In the genomic region with DNA sequence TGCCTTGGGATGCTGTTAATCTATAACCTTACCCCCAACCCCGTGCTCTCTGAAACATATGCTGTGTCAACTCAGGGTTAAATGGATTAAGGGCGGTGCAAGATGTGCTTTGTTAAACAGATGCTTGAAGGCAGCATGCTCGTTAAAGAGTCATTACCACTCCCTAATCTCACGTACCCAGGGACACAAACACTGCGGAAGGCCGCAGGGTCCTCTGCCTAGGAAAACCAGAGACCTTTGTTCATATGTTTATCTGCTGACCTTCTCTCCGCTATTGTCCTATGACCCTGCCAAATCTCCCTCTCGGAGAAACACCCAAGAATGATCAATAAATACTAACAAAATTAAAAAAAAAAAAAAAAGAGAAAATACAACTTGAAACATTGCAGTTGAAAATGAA, we compare ENCODE assay signal across 6 cellular contexts. TPM values are rescaled to one million over a fixed set of nuclear protein-coding genes. Genes with fewer than 3 reads are reported as not detected.
DNase-seq lines count a peak whose midpoint lies in the region; ATAC-seq and TF ChIP-seq lines count a peak whose summit lies in the region.
"Not testable (repeated sequence)": the region's sequence is repeated elsewhere in the genome, so short reads cannot be mapped to it uniquely, and the experiment has no call there.

No MANE protein-coding gene starts in this region.

- not testable (repeated sequence) for ATAC-seq in left lobe of liver; stimulated activated naive CD8-positive, alpha-beta T cell treated with anti-CD3 and anti-CD28 coated beads, Interleukin-15, amount 100 ng/mL, for 72 hours

- H3K27me3 ChIP-seq in WERI-Rb-1 (ENCODE audit: insufficient read depth, low read depth, severe bottlenecking), result not testable (repeated sequence)

- peak; percentile 25 for DNase-seq in NCI-H524 treated with DMSO at 0.1 percent for 48 hours (lab: John Stamatoyannopoulos, UW)
- DNase-seq in WERI-Rb-1; stimulated activated naive CD8-positive, alpha-beta T cell treated with anti-CD3 and anti-CD28 coated beads, Interleukin-15, amount 100 ng/mL, for 72 hours: not testable (repeated sequence)
- peak; percentile 7 for DNase-seq in left lobe of liver (ENCODE audit: low spot score)

- H3K27ac ChIP-seq in 22Rv1 (0 out of 2 replicates have a peak overlapping the region, but pooled peaks have one; percentile 9), WERI-Rb-1 (peak overlapping the region; percentile 73)

- not testable (repeated sequence) for H3K9me3 ChIP-seq in WERI-Rb-1 (ENCODE audit: severe bottlenecking)

- H3K4me3 Mint-ChIP-seq in brain; stimulated activated naive CD8-positive, alpha-beta T cell treated with anti-CD3 and anti-CD28 coated beads, Interleukin-15, amount 100 ng/mL, for 72 hours: not testable (repeated sequence)

- not testable (repeated sequence) for H3K9me3 Mint-ChIP-seq in brain; stimulated activated naive CD8-positive, alpha-beta T cell treated with anti-CD3 and anti-CD28 coated beads, Interleukin-15, amount 100 ng/mL, for 72 hours

- H3K27ac Mint-ChIP-seq in brain, result peak overlapping the region in 3 of 5 experiments; percentile 51 to 77 (median 62)
- peak overlapping the region; percentile 37 to 72 for H3K27ac Mint-ChIP-seq in stimulated activated naive CD8-positive, alpha-beta T cell treated with anti-CD3 and anti-CD28 coated beads, Interleukin-15, amount 100 ng/mL, for 72 hours

- not testable (repeated sequence) for H3K27me3 Mint-ChIP-seq in brain; stimulated activated naive CD8-positive, alpha-beta T cell treated with anti-CD3 and anti-CD28 coated beads, Interleukin-15, amount 100 ng/mL, for 72 hours

- TF ChIP-seq CTCF in 22Rv1 (IDR thresholded peaks at IDR 0.05); WERI-Rb-1 (IDR thresholded peaks at IDR 0.05; ENCODE audit: low read depth, low read length); brain (conservative IDR thresholded peaks at IDR 0.05): not testable (repeated sequence)

- peaks cover 29% of the 10 kb centered on the region for H3K36me3 ChIP-seq in WERI-Rb-1

- peaks cover 13% of the 10 kb centered on the region for H3K4me1 Mint-ChIP-seq in brain
- peaks cover 14% of the 10 kb centered on the region for H3K4me1 Mint-ChIP-seq in stimulated activated naive CD8-positive, alpha-beta T cell treated with anti-CD3 and anti-CD28 coated beads, Interleukin-15, amount 100 ng/mL, for 72 hours

- not testable (repeated sequence) for H3K4me3 ChIP-seq in WERI-Rb-1 (ENCODE audit: low read depth, low read length)

- H3K36me3 Mint-ChIP-seq in brain, result peaks cover 49% of the 10 kb centered on the region

RNA-seq across cellular contexts. Expression of gene HILPDA, which starts 8.3 kb away (rescaled TPM):
- polyA plus RNA-seq in brain (ENCODE audit: insufficient read depth, low read depth, low replicate concordance), result 24.3 TPM
- 3.8 TPM for total RNA-seq in left lobe of liver

RNA-seq across cellular contexts. Expression of gene METTL2B, which starts 12.6 kb away (rescaled TPM):
- 20.9 TPM for polyA plus RNA-seq in brain (ENCODE audit: insufficient read depth, low read depth, low replicate concordance)
- total RNA-seq in left lobe of liver, result 13.9 TPM

RNA-seq across cellular contexts. Expression of gene IMPDH1, which starts 54.2 kb away (rescaled TPM):
- polyA plus RNA-seq in brain (ENCODE audit: insufficient read depth, low read depth, low replicate concordance), result 25.1 TPM
- 3.5 TPM for total RNA-seq in left lobe of liver
